In genomic region chr4:47193179-47193578, GRCh38 we compare ENCODE assay signal across 9 cellular contexts.
"Had no signal": no experiment of that assay in that cellular context is flagged by ENCODE, and none has a peak within 500 bp of the region (broad histone marks: within the 10 kb centered on the region; RNA-seq: fewer than 3 reads in every experiment).

No MANE protein-coding gene starts in this region.

- H3K4me1 ChIP-seq: HAP-1 had no signal

- ATAC-seq: GM23338, HCT116 had no signal

- DNase-seq: GM23248, GOT3, H7, H9, HCEC 1CT, HFFc6 had no signal

- H3K4me3 ChIP-seq: GM23248, GM23338, HAP-1 had no signal

- H3K27ac ChIP-seq: GM23248 had no signal

- H3K36me3 ChIP-seq: HAP-1 had no signal

- H2AFZ ChIP-seq: GM23248, GM23338 had no signal

- H3K4me2 ChIP-seq: GM23338 had no signal

- H3K9me3 ChIP-seq: HAP-1 had no signal
